ENCODE assay signal across 38 cellular contexts in genomic region chr3:10713656-10714055, GRCh38.
"Had no signal": no experiment of that assay in that cellular context is flagged by ENCODE, and none has a peak within 500 bp of the region (broad histone marks: within the 10 kb centered on the region; RNA-seq: fewer than 3 reads in every experiment).

No MANE protein-coding gene starts in this region.

- H3K4me1 ChIP-seq: adrenal gland, ascending aorta, body of pancreas, breast epithelium had no signal

- H3K27ac ChIP-seq: adrenal gland, ascending aorta, body of pancreas, brain microvascular endothelial cell, breast epithelium, cardiac muscle cell had no signal

- DNase-seq: activated effector memory CD4-positive, alpha-beta T cell treated with anti-CD3 and anti-CD28 coated beads, Interleukin-2, amount 50 U/mL, for 16 hours; activated effector memory CD4-positive, alpha-beta T cell treated with Interleukin-2 at 50 U/mL for 16 hours; activated gamma-delta T cell; activated gamma-delta T cell treated with Interleukin-2 at 50 U/mL for 16 hours; activated naive CD4-positive, alpha-beta T cell; activated naive CD4-positive, alpha-beta T cell treated with anti-CD3 and anti-CD28 coated beads for 36 hours; activated naive CD4-positive, alpha-beta T cell treated with anti-CD3 and anti-CD28 coated beads, Interleukin-2, amount 50 U/mL, for 16 hours; activated naive CD4-positive, alpha-beta T cell treated with Interleukin-2 at 50 U/mL for 16 hours; activated naive CD8-positive, alpha-beta T cell treated with anti-CD3 and anti-CD28 coated beads for 36 hours; activated naive CD8-positive, alpha-beta T cell treated with anti-CD3 and anti-CD28 coated beads, Interleukin-2, amount 10 ng/mL, durations not matched to agents 7 days and 5 days; activated naive CD8-positive, alpha-beta T cell treated with anti-CD3 and anti-CD28 coated beads, Interleukin-2, amount 50 U/mL, for 24 hours; activated T-cell treated with anti-CD3 and anti-CD28 coated beads for 4 hours; activated T-cell treated with anti-CD3 and anti-CD28 coated beads, Interleukin-2, amount 50 U/mL, for 1 hour; activated T-cell treated with anti-CD3 and anti-CD28 coated beads, Interleukin-2, amount 50 U/mL, for 24 hours; activated T-cell treated with anti-CD3 and anti-CD28 coated beads, Interleukin-2, amount 50 U/mL, for 4 hours; activated T-cell treated with anti-CD3 and anti-CD28 coated beads, Interleukin-2, amount 50 U/mL, for 48 hours; activated T-cell treated with anti-CD3 and anti-CD28 coated beads, Interleukin-2, amount 50 U/mL, for 72 hours; adrenal gland; amniotic stem cell; amygdala; anterior cingulate cortex; aorta; body of pancreas; brain microvascular endothelial cell; caudate nucleus; central memory CD4-positive, alpha-beta T cell; cerebellar nuclear complex had no signal

- H3K9me3 Mint-ChIP-seq: activated naive CD4-positive, alpha-beta T cell treated with anti-CD3 and anti-CD28 coated beads, Interleukin-2, amount 50 U/mL, for 24 hours; activated naive CD4-positive, alpha-beta T cell treated with anti-CD3 and anti-CD28 coated beads, Interleukin-2, amount 50 U/mL, for 72 hours; activated naive CD8-positive, alpha-beta T cell treated with anti-CD3 and anti-CD28 coated beads for 36 hours; activated T-cell treated with anti-CD3 and anti-CD28 coated beads, Interleukin-2, amount 50 U/mL, for 24 hours; activated T-helper 1 cell treated with anti-CD3 and anti-CD28 coated beads, Interleukin-12 subunit alpha, Interleukin-12 subunit beta, Interleukin-2, Interleukin-4 antibody, amounts not matched to agents 30 ng/mL and 10 ng/mL and 1 ng/mL, durations not matched to agents 14 hours and 24 hours and 36 hours; activated T-helper 17 cell treated with anti-CD3 and anti-CD28 coated beads, Interleukin-2, amount 50 U/mL, for 72 hours; activated T-helper 2 cell treated with anti-CD3 and anti-CD28 coated beads, Interferon-gamma antibody, Interleukin-2, Interleukin-4, amounts not matched to agents 10 μg/mL and 5 μg/mL and 100 μg/mL, durations not matched to agents 14 hours and 24 hours and 36 hours; central memory CD8-positive, alpha-beta T cell had no signal

- H3K4me1 Mint-ChIP-seq: activated naive CD4-positive, alpha-beta T cell treated with anti-CD3 and anti-CD28 coated beads, Interleukin-2, amount 50 U/mL, for 24 hours; activated naive CD8-positive, alpha-beta T cell treated with anti-CD3 and anti-CD28 coated beads for 36 hours; activated naive CD8-positive, alpha-beta T cell treated with anti-CD3 and anti-CD28 coated beads, Interleukin-2, amount 10 ng/mL, durations not matched to agents 7 days and 5 days; activated naive CD8-positive, alpha-beta T cell treated with anti-CD3 and anti-CD28 coated beads, Interleukin-2, amount 50 U/mL, for 24 hours; activated T-helper 17 cell treated with anti-CD3 and anti-CD28 coated beads, Interleukin-2, amount 50 U/mL, for 72 hours; brain; central memory CD8-positive, alpha-beta T cell had no signal

- H3K9me3 ChIP-seq: adrenal gland, ascending aorta, body of pancreas had no signal

- ATAC-seq: activated naive CD4-positive, alpha-beta T cell treated with anti-CD3 and anti-CD28 coated beads, Interleukin-2, amount 50 U/mL, for 72 hours; activated naive CD8-positive, alpha-beta T cell treated with anti-CD3 and anti-CD28 coated beads, Interleukin-2, amount 50 U/mL, for 24 hours; activated T-cell treated with anti-CD3 and anti-CD28 coated beads, Interleukin-2, amount 50 U/mL, for 4 hours; activated T-cell treated with anti-CD3 and anti-CD28 coated beads, Interleukin-2, amount 50 U/mL, for 72 hours; activated T-helper 17 cell treated with anti-CD3 and anti-CD28 coated beads, Interleukin-2, amount 50 U/mL, for 72 hours; body of pancreas had no signal

- H3K27me3 ChIP-seq: ascending aorta, body of pancreas had no signal

- H3K36me3 Mint-ChIP-seq: activated naive CD4-positive, alpha-beta T cell treated with anti-CD3 and anti-CD28 coated beads, Interleukin-2, amount 50 U/mL, for 24 hours; activated naive CD4-positive, alpha-beta T cell treated with anti-CD3 and anti-CD28 coated beads, Interleukin-2, amount 50 U/mL, for 72 hours; activated naive CD8-positive, alpha-beta T cell; activated naive CD8-positive, alpha-beta T cell treated with anti-CD3 and anti-CD28 coated beads for 36 hours; activated naive CD8-positive, alpha-beta T cell treated with anti-CD3 and anti-CD28 coated beads, Interleukin-2, amount 10 ng/mL, durations not matched to agents 7 days and 5 days; brain had no signal

- H3K4me3 ChIP-seq: adrenal gland, ascending aorta, body of pancreas, breast epithelium, cardiac muscle cell had no signal

- H3K27ac Mint-ChIP-seq: activated naive CD4-positive, alpha-beta T cell treated with anti-CD3 and anti-CD28 coated beads for 36 hours; activated naive CD4-positive, alpha-beta T cell treated with anti-CD3 and anti-CD28 coated beads, Interleukin-2, amount 50 U/mL, for 24 hours; activated naive CD4-positive, alpha-beta T cell treated with anti-CD3 and anti-CD28 coated beads, Interleukin-2, amount 50 U/mL, for 72 hours; activated naive CD8-positive, alpha-beta T cell; activated naive CD8-positive, alpha-beta T cell treated with anti-CD3 and anti-CD28 coated beads for 36 hours; activated naive CD8-positive, alpha-beta T cell treated with anti-CD3 and anti-CD28 coated beads, Interleukin-2, amount 10 ng/mL, durations not matched to agents 7 days and 5 days; activated naive CD8-positive, alpha-beta T cell treated with anti-CD3 and anti-CD28 coated beads, Interleukin-2, amount 50 U/mL, for 24 hours; activated T-cell treated with anti-CD3 and anti-CD28 coated beads, Interleukin-2, amount 50 U/mL, for 24 hours; activated T-cell treated with anti-CD3 and anti-CD28 coated beads, Interleukin-2, amount 50 U/mL, for 72 hours; activated T-helper 1 cell treated with anti-CD3 and anti-CD28 coated beads, Interleukin-12 subunit alpha, Interleukin-12 subunit beta, Interleukin-2, Interleukin-4 antibody, amounts not matched to agents 30 ng/mL and 10 ng/mL and 1 ng/mL, durations not matched to agents 14 hours and 24 hours and 36 hours; activated T-helper 17 cell treated with anti-CD3 and anti-CD28 coated beads, Interleukin-2, amount 50 U/mL, for 72 hours; activated T-helper 2 cell treated with anti-CD3 and anti-CD28 coated beads, Interferon-gamma antibody, Interleukin-2, Interleukin-4, amounts not matched to agents 10 μg/mL and 5 μg/mL and 100 μg/mL, durations not matched to agents 14 hours and 24 hours and 36 hours; brain had no signal

- H3K4me3 Mint-ChIP-seq: activated naive CD4-positive, alpha-beta T cell treated with anti-CD3 and anti-CD28 coated beads for 36 hours; activated naive CD4-positive, alpha-beta T cell treated with anti-CD3 and anti-CD28 coated beads, Interleukin-2, amount 50 U/mL, for 24 hours; activated naive CD8-positive, alpha-beta T cell; activated naive CD8-positive, alpha-beta T cell treated with anti-CD3 and anti-CD28 coated beads for 36 hours; activated naive CD8-positive, alpha-beta T cell treated with anti-CD3 and anti-CD28 coated beads, Interleukin-2, amount 10 ng/mL, durations not matched to agents 7 days and 5 days; activated naive CD8-positive, alpha-beta T cell treated with anti-CD3 and anti-CD28 coated beads, Interleukin-2, amount 50 U/mL, for 24 hours; activated T-cell treated with anti-CD3 and anti-CD28 coated beads, Interleukin-2, amount 50 U/mL, for 24 hours; activated T-cell treated with anti-CD3 and anti-CD28 coated beads, Interleukin-2, amount 50 U/mL, for 4 hours; activated T-cell treated with anti-CD3 and anti-CD28 coated beads, Interleukin-2, amount 50 U/mL, for 72 hours; activated T-helper 1 cell treated with anti-CD3 and anti-CD28 coated beads, Interleukin-12 subunit alpha, Interleukin-12 subunit beta, Interleukin-2, Interleukin-4 antibody, amounts not matched to agents 30 ng/mL and 10 ng/mL and 1 ng/mL, durations not matched to agents 14 hours and 24 hours and 36 hours; activated T-helper 17 cell treated with anti-CD3 and anti-CD28 coated beads, Interleukin-2, amount 50 U/mL, for 72 hours; brain; central memory CD8-positive, alpha-beta T cell had no signal

- H3K36me3 ChIP-seq: adrenal gland, ascending aorta, brain microvascular endothelial cell, breast epithelium, cardiac muscle cell had no signal
